11 cellular contexts compared by ENCODE assay signal in genomic region chr4:149896428-149896827, GRCh38.
A peak's percentile ranks its signal among the peaks of the same experiment; 100 is the strongest.
DNase-seq lines count a peak whose midpoint lies in the region; ATAC-seq and TF ChIP-seq lines count a peak whose summit lies in the region.
"Had no signal": no experiment of that assay in that cellular context is flagged by ENCODE, and none has a peak within 500 bp of the region (broad histone marks: within the 10 kb centered on the region; RNA-seq: fewer than 3 reads in every experiment).

No MANE protein-coding gene starts in this region.

- H3K9me3 ChIP-seq in mucosa of descending colon, result no peaks in the 10 kb centered on the region
- H3K9me3 ChIP-seq: pancreas, upper lobe of left lung had no signal

- H3K4me3 Mint-ChIP-seq in brain, result no peak overlapping the region

- peaks cover 4% of the 10 kb centered on the region for H3K4me1 ChIP-seq in mucosa of descending colon (ENCODE audit: low read depth)
- H3K4me1 ChIP-seq: pancreas, upper lobe of left lung had no signal

- no peaks in the 10 kb centered on the region for H3K36me3 Mint-ChIP-seq in brain

- H3K27ac Mint-ChIP-seq in brain, result peak overlapping the region in 1 of 5 experiments; percentile 23

- in situ Hi-C loops in KBM-7 (cut with MboI; ENCODE audit: low pct_unique_long_range_greater_than_20kb, low sequenced_read_pairs), result no loop called here

- ATAC-seq in mucosa of descending colon, result peak; percentile 31
- no peak for ATAC-seq in HG03342 (IDR thresholded peaks at IDR 0.05; ENCODE audit: unreplicated experiment)
- no peak for ATAC-seq in GM21786 (IDR thresholded peaks at IDR 0.05; ENCODE audit: unreplicated experiment)

- H3K9me3 Mint-ChIP-seq in brain, result no peaks in the 10 kb centered on the region

- intact Hi-C loops in mucosa of descending colon (cut with DNase I, micrococcal nuclease), result loop anchor here in 1 of 2 donors (5.0 kb wide), 1 partner anchor 524 kb away; no protein-coding TSS in a partner anchor

- no peak overlapping the region for H3K4me3 ChIP-seq in mucosa of descending colon
- H3K4me3 ChIP-seq: pancreas, SK-N-MC, upper lobe of left lung had no signal

- no peaks in the 10 kb centered on the region for H3K36me3 ChIP-seq in mucosa of descending colon (ENCODE audit: low read depth)
- H3K36me3 ChIP-seq: pancreas, upper lobe of left lung had no signal

- DNase-seq in ELF-1 (ENCODE audit: low read depth, low spot score) (peak; percentile 8), KBM-7 (peak; percentile 19), mucosa of descending colon (peak in 2 of 3 donors; percentile 27 to 31), COLO668 (lab: John Stamatoyannopoulos, UW; ENCODE audit: unreplicated experiment) (no peak)
- DNase-seq in central memory CD4-positive, alpha-beta T cell, result no peak
- DNase-seq: pancreas, upper lobe of left lung had no signal

- TF ChIP-seq CTCF in brain (conservative IDR thresholded peaks at IDR 0.05) (peak; percentile 48 to 56), mucosa of descending colon (IDR thresholded peaks at IDR 0.05) (no peak)

- H3K27me3 Mint-ChIP-seq in brain, result no peaks in the 10 kb centered on the region

- H3K4me1 Mint-ChIP-seq in brain, result no peaks in the 10 kb centered on the region

Comparison
In these comparisons a context has a peak if more than half of its experiments do, and no peak if none do; other contexts are left out.
1. DNase-seq: peak in ELF-1 (single experiment), KBM-7 (single experiment) and mucosa of descending colon (2 of 3); none in central memory CD4-positive, alpha-beta T cell (single experiment) and COLO668 (single experiment).